In genomic region chr1:27097484-27097917, GRCh38 we compare ENCODE assay signal across 8 cellular contexts. TPM values are rescaled to one million over a fixed set of nuclear protein-coding genes. Genes with fewer than 3 reads are reported as not detected.
DNase-seq lines count a peak whose midpoint lies in the region; ATAC-seq and TF ChIP-seq lines count a peak whose summit lies in the region.

No MANE protein-coding gene starts in this region.

- no peak overlapping the region for H3K9ac ChIP-seq in neural cell (ENCODE audit: low read length)

- no peaks in the 10 kb centered on the region for H3K9me2 ChIP-seq in neural cell (ENCODE audit: insufficient read depth, low read length)

- TF ChIP-seq CTCF in neural cell (IDR thresholded peaks at IDR 0.05; ENCODE audit: poor library complexity, severe bottlenecking): peak; percentile 95

- no peaks in the 10 kb centered on the region for H3K36me3 ChIP-seq in neural cell (ENCODE audit: insufficient read depth, low read length)

- no peak overlapping the region for H3K4me2 ChIP-seq in neural cell (ENCODE audit: low read length)

- no peaks in the 10 kb centered on the region for H3K27me3 ChIP-seq in neural cell (ENCODE audit: insufficient read depth, low read depth, low read length)

- no peak overlapping the region for H3K4me3 ChIP-seq in neural cell (ENCODE audit: low read length)

- no peaks in the 10 kb centered on the region for H3K9me3 ChIP-seq in neural cell (ENCODE audit: low read length)

- no peaks in the 10 kb centered on the region for H3K79me2 ChIP-seq in neural cell (replicated peaks; ENCODE audit: insufficient read depth, low read length)

- peak; percentile 91 for TF ChIP-seq RAD21 in neural cell (conservative IDR thresholded peaks at IDR 0.05)

- H2AFZ ChIP-seq in neural cell (ENCODE audit: low read depth, low read length): no peak overlapping the region

- no peaks in the 10 kb centered on the region for H4K20me1 ChIP-seq in neural cell (ENCODE audit: insufficient read depth)

- DNase-seq in DMS 273 (lab: John Stamatoyannopoulos, UW; ENCODE audit: unreplicated experiment) (peak; percentile 89), HT1080 (ENCODE audit: low read depth) (peak; percentile 71), OCI-M2 (lab: John Stamatoyannopoulos, UW; ENCODE audit: unreplicated experiment) (peak; percentile 38), activated T-cell treated with anti-CD3 and anti-CD28 coated beads for 48 hours (ENCODE audit: low read depth) (peak; percentile 71), fibroblast of gingiva (ENCODE audit: low read depth) (peak; percentile 75), stromal cell of bone marrow (ENCODE audit: low read depth) (peak; percentile 52)

- TF ChIP-seq EP300 in neural cell (conservative IDR thresholded peaks at IDR 0.05; ENCODE audit: poor library complexity, severe bottlenecking): no peak

- H3F3A ChIP-seq in neural cell (ENCODE audit: insufficient read depth, low read length, poor library complexity, severe bottlenecking): no peaks in the 10 kb centered on the region

- H3K27ac ChIP-seq in neural cell (ENCODE audit: low read length): no peak overlapping the region

- ATAC-seq in GM21723 (IDR thresholded peaks at IDR 0.05; ENCODE audit: unreplicated experiment): no peak

TF ChIP-seq in neural cell, 6 proteins besides CTCF, POLR2A, EP300 and RAD21:
- TF ChIP-seq REST (IDR thresholded peaks at IDR 0.05; ENCODE audit: borderline replicate concordance): no peak
- TF ChIP-seq TAF1 (IDR thresholded peaks at IDR 0.05; ENCODE audit: low read depth): no peak
- no peak for TF ChIP-seq MXI1 (conservative IDR thresholded peaks at IDR 0.05; ENCODE audit: poor library complexity, severe bottlenecking)
- peak; percentile 96 for TF ChIP-seq SMC3 (conservative IDR thresholded peaks at IDR 0.05; ENCODE audit: poor library complexity)

RNA-seq across cellular contexts. Expression of gene SLC9A1, which starts 57.4 kb away (rescaled TPM):
- 11.3 and 13.1 TPM in 2 replicates for total RNA-seq in HT1080 (2014; rRNA removed; shearing (Covaris generic))
- polyA plus RNA-seq in HT1080 (2015; cell fraction: cytosol; rRNA removed): 15.7 and 16.6 TPM in 2 replicates
- polyA plus RNA-seq in HT1080 (2015; cell fraction: nucleus; rRNA removed): 25.0 and 25.9 TPM in 2 replicates
- 1.1 and 1.5 TPM in 2 replicates for polyA plus RNA-seq in neural cell
- polyA minus RNA-seq in neural cell: 2.2 and 2.4 TPM in 2 replicates

Comparison
In these comparisons a context has a peak if more than half of its experiments do, and no peak if none do; other contexts are left out.
1. DNase-seq: peak in every context shown above with its lines; median percentile 89 in DMS 273; 75 in fibroblast of gingiva; 71 in HT1080; 71 in activated T-cell treated with anti-CD3 and anti-CD28 coated beads for 48 hours; 52 in stromal cell of bone marrow; 38 in OCI-M2.